ENCODE assay signal across 25 cellular contexts in the genomic region with DNA sequence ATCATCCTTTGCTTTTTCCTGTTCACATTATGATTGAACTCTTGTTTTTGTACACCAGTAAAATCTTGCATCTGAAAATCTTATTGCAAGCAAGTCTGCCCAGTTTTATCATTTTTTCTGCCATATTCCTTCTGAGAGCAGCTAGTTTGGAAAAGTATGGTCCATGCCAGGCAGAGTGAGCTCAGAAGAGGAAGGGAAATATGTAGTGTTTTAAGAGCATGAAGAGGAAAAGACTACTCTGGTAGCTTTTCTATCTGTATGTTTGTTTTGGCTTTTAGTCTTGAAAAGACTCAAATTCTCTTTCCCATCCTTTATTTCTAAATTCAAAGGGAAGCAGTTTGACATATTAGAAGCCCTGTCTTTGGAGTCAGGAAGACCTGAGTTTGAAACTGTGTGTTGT.
"Had no signal": no experiment of that assay in that cellular context is flagged by ENCODE, and none has a peak within 500 bp of the region (broad histone marks: within the 10 kb centered on the region; RNA-seq: fewer than 3 reads in every experiment).

No MANE protein-coding gene starts in this region.

- ATAC-seq: mucosa of descending colon; pancreas; stimulated activated naive CD8-positive, alpha-beta T cell treated with anti-CD3 and anti-CD28 coated beads, Interleukin-15, amount 100 ng/mL, for 72 hours had no signal

- H3K36me3 ChIP-seq: esophagus squamous epithelium, heart right ventricle, pancreas, right lobe of liver, tibial nerve, upper lobe of left lung had no signal

- H3K27ac ChIP-seq: coronary artery, esophagus squamous epithelium, pancreas, right lobe of liver, upper lobe of left lung had no signal

- H3K4me1 ChIP-seq: pancreas, upper lobe of left lung had no signal

- H3K9me3 ChIP-seq: esophagus squamous epithelium, mucosa of descending colon, pancreas, right lobe of liver, tibial nerve, upper lobe of left lung had no signal

- DNase-seq: dermis blood vessel endothelial cell; effector memory CD4-positive, alpha-beta T cell; erythroblast; esophagus squamous epithelium; glutamatergic neuron; heart right ventricle; hippocampal formation; left cardiac atrium; mucosa of descending colon; naive B cell; nephron progenitor cell; nucleus accumbens; pancreas; right lobe of liver; stimulated activated CD4-positive, alpha-beta T cell treated with anti-CD3 and anti-CD28 coated beads, Interleukin-12 subunit alpha, Interleukin-12 subunit beta, amount 100 ng/mL, for 4 hours; stimulated activated CD4-positive, alpha-beta T cell treated with anti-CD3 and anti-CD28 coated beads, Interleukin-1b, Interleukin-23, amount 100 ng/mL, for 48 hours; stimulated activated CD4-positive, alpha-beta T cell treated with anti-CD3 and anti-CD28 coated beads, Interleukin-4, amount 100 ng/mL, for 1 hour; stimulated activated CD8-positive, alpha-beta memory T cell treated with anti-CD3 and anti-CD28 coated beads, Interleukin-4, amount 100 ng/mL, for 48 hours; stimulated activated naive CD4-positive, alpha-beta T cell; stimulated activated naive CD8-positive, alpha-beta T cell treated with anti-CD3 and anti-CD28 coated beads, Interleukin-15, amount 100 ng/mL, for 72 hours; upper lobe of left lung had no signal

- H3K4me3 ChIP-seq: coronary artery, esophagus squamous epithelium, heart right ventricle, lung, mucosa of descending colon, pancreas, right lobe of liver, smooth muscle cell, tibial nerve, upper lobe of left lung had no signal

- H3K27me3 ChIP-seq: esophagus squamous epithelium, heart right ventricle, pancreas, right lobe of liver, tibial nerve, upper lobe of left lung had no signal
